Comparison of ENCODE assay signal across 1 cellular context in the genomic region with DNA sequence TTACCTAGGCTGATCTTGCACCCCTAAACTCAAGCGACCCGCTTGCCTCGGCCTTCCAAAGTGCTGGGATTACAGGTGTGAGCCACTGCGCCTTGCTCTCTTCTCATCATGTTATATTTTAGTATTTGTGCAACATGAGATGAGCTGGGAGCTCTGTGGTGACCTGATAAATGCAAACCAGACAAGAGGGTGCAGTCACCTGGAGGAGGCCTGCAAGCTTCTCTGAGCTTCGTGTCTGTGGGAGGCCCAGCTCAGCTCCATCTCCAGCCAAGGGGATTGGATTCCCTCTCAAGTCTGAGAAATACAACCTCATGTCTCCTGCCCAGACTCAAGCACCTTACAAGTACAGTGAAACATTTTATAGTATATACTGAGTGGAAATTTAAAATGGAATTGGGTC.
TF ChIP-seq lines count a peak whose summit lies in the region.

No MANE protein-coding gene starts in this region.

TF ChIP-seq in HepG2, 621 proteins besides CTCF, POLR2A, EP300 and RAD21:
- TF ChIP-seq HNF4G (IDR thresholded peaks at IDR 0.05; ENCODE audit: borderline replicate concordance, low read depth, low read length): no peak
- no peak for TF ChIP-seq HNF4G (CRISPR knock-in tag; IDR thresholded peaks at IDR 0.05; ENCODE audit: borderline replicate concordance, low read depth)
- TF ChIP-seq ZMAT3 (CRISPR knock-in tag; conservative IDR thresholded peaks at IDR 0.05): 0 out of 2 replicates have a peak, but pooled peaks have one; percentile 32
TF ChIP-seq in HepG2: peak in this region for 1.
